In genomic region chr11:28874706-28875105, GRCh38 we compare ENCODE assay signal across 14 cellular contexts.
DNase-seq lines count a peak whose midpoint lies in the region; ATAC-seq and TF ChIP-seq lines count a peak whose summit lies in the region.
"Had no signal": no experiment of that assay in that cellular context is flagged by ENCODE, and none has a peak within 500 bp of the region (broad histone marks: within the 10 kb centered on the region; RNA-seq: fewer than 3 reads in every experiment).

No MANE protein-coding gene starts in this region.

- no peak overlapping the region for H3K4me3 Mint-ChIP-seq in activated T-cell treated with anti-CD3 and anti-CD28 coated beads, Interleukin-2, amount 50 U/mL, for 4 hours
- H3K4me3 Mint-ChIP-seq: CD4-positive, CD25-positive, alpha-beta regulatory T cell had no signal

- H3K36me3 Mint-ChIP-seq in activated T-cell treated with anti-CD3 and anti-CD28 coated beads, Interleukin-2, amount 50 U/mL, for 4 hours (ENCODE audit: insufficient read depth), result no peaks in the 10 kb centered on the region
- H3K36me3 Mint-ChIP-seq: CD4-positive, CD25-positive, alpha-beta regulatory T cell had no signal

- no peak overlapping the region for H3K4me3 ChIP-seq in brain microvascular endothelial cell (ENCODE audit: low read depth, low read length)
- H3K4me3 ChIP-seq: HAP-1, K562 had no signal

- in situ Hi-C loops in brain microvascular endothelial cell (cut with HindIII; ENCODE audit: low pct_ligation_motif_present, low sequenced_read_pairs), result no loop called here

- H3K27me3 Mint-ChIP-seq in activated T-cell treated with anti-CD3 and anti-CD28 coated beads, Interleukin-2, amount 50 U/mL, for 4 hours (ENCODE audit: low read depth), result no peaks in the 10 kb centered on the region
- H3K27me3 Mint-ChIP-seq: CD4-positive, CD25-positive, alpha-beta regulatory T cell had no signal

- H3K36me3 ChIP-seq in brain microvascular endothelial cell (replicated peaks), result no peaks in the 10 kb centered on the region
- H3K36me3 ChIP-seq: BE2C, HAP-1 had no signal

- ATAC-seq in activated T-cell treated with anti-CD3 and anti-CD28 coated beads, Interleukin-2, amount 50 U/mL, for 4 hours, result no peak
- no peak for ATAC-seq in GM18502 (IDR thresholded peaks at IDR 0.05; ENCODE audit: poor library complexity, unreplicated experiment)
- ATAC-seq: K562 had no signal

- no peak for TF ChIP-seq CTCF in brain microvascular endothelial cell (IDR thresholded peaks at IDR 0.05; ENCODE audit: low read depth, low read length, missing control alignments)

- H3K9me3 Mint-ChIP-seq in activated T-cell treated with anti-CD3 and anti-CD28 coated beads, Interleukin-2, amount 50 U/mL, for 4 hours, result no peaks in the 10 kb centered on the region

- H3K27ac ChIP-seq in brain microvascular endothelial cell, result no peak overlapping the region

- no peaks in the 10 kb centered on the region for H3K27me3 ChIP-seq in brain microvascular endothelial cell (replicated peaks)
- H3K27me3 ChIP-seq: BE2C had no signal

- DNase-seq in ELR (ENCODE audit: low read depth), result peak; percentile 10
- peak; percentile 41 for DNase-seq in HS-5 (ENCODE audit: low read depth)
- peak; percentile 15 for DNase-seq in RPMI7951 (ENCODE audit: low read depth)
- no peak for DNase-seq in activated CD4-positive, CD25-positive, alpha-beta regulatory T cell (lab: John Stamatoyannopoulos, UW)
- DNase-seq in activated T-cell treated with anti-CD3 and anti-CD28 coated beads, Interleukin-2, amount 50 U/mL, for 4 hours, result no peak
- DNase-seq in brain microvascular endothelial cell, result no peak
- DNase-seq: BE2C; C1 segment of cervical spinal cord; Caco-2; CD4-positive, CD25-positive, alpha-beta regulatory T cell; GF-D8 had no signal

- no peaks in the 10 kb centered on the region for H3K4me1 Mint-ChIP-seq in activated T-cell treated with anti-CD3 and anti-CD28 coated beads, Interleukin-2, amount 50 U/mL, for 4 hours (ENCODE audit: low read depth)
- H3K4me1 Mint-ChIP-seq: CD4-positive, CD25-positive, alpha-beta regulatory T cell had no signal

Comparison
In these comparisons a context has a peak if more than half of its experiments do, and no peak if none do; other contexts are left out.
1. DNase-seq: peak in ELR (single experiment), HS-5 (single experiment) and RPMI7951 (single experiment); none in activated CD4-positive, CD25-positive, alpha-beta regulatory T cell (0 of 4), activated T-cell treated with anti-CD3 and anti-CD28 coated beads, Interleukin-2, amount 50 U/mL, for 4 hours (single experiment) and brain microvascular endothelial cell (single experiment).